2 cellular contexts compared by ENCODE assay signal in the genomic region with DNA sequence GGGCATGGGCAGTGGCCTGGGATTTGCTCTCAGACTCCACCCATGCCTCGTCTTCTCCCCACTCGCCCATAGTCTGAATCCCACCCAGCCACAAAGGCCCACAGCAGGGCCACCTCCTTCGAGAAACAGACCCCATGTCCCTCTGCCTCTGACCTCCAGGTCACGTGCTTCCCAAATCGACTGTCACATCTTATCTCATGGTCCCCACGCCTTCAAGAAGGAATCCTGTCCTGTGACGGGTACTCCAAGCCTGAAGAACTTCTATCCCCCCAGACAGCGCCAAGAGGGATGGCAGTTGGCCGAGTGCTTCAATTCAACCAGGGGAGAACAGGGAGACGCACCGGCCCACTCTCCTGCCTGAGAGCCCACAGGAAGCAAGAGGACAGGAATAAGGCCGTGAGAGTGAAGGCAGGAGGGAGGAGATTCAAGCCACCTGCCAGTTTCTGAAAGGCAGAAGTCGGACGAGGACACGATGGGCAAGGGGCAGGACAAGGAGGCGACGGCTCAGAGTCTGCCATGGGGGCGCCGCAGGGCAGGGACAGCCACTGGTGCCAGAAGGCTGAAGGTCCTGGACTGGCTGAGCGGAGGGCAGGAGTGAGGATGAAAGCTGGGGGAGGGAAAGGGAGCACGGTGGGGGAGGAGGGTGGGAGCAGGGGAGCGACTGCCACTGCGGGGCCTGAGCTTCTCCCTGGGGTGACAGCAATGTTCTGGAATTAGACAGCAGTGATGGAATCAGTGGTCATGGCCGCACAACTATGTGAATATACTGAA.
TF ChIP-seq lines count a peak whose summit lies in the region.

No MANE protein-coding gene starts in this region.

TF ChIP-seq in SK-N-SH treated with all-trans-retinoic acid at 6 μM for 48 hours, 23 proteins besides CTCF, POLR2A, EP300 and RAD21 (continued from another document):
- TF ChIP-seq ZNF70 (CRISPR knock-in tag; IDR thresholded peaks at IDR 0.05) = no peak
- TF ChIP-seq ZFP30 (CRISPR knock-in tag; IDR thresholded peaks at IDR 0.05) = no peak
- no peak for TF ChIP-seq ZC3H10 (CRISPR knock-in tag; IDR thresholded peaks at IDR 0.05)

TF ChIP-seq in SK-N-SH, 30 proteins besides CTCF, POLR2A, EP300 and RAD21:
- TF ChIP-seq USF2 (IDR thresholded peaks at IDR 0.05; ENCODE audit: borderline replicate concordance, low read depth, low read length) (no peak), TAF1 (IDR thresholded peaks at IDR 0.05; ENCODE audit: borderline replicate concordance, low read depth, low read length) (no peak), EZH2phosphoT487 (IDR thresholded peaks at IDR 0.05; ENCODE audit: borderline replicate concordance, low read depth) (no peak), RCOR1 (IDR thresholded peaks at IDR 0.05; ENCODE audit: low read length) (no peak), FOXJ3 (CRISPR knock-in tag; IDR thresholded peaks at IDR 0.05) (no peak), FOXM1 (IDR thresholded peaks at IDR 0.05; ENCODE audit: low read depth) (no peak), SMC3 (IDR thresholded peaks at IDR 0.05; ENCODE audit: low read depth, low read length) (no peak), RFX5 (IDR thresholded peaks at IDR 0.05; ENCODE audit: low read length) (no peak), JUND (IDR thresholded peaks at IDR 0.05) (no peak), RXRA (IDR thresholded peaks at IDR 0.05; ENCODE audit: borderline replicate concordance, low read depth) (no peak), CHD2 (IDR thresholded peaks at IDR 0.05; ENCODE audit: low read length, partially characterized antibody) (no peak), GATA2 (CRISPR knock-in tag; IDR thresholded peaks at IDR 0.05) (no peak), NFIC (IDR thresholded peaks at IDR 0.05; ENCODE audit: borderline replicate concordance) (no peak), ELF1 (IDR thresholded peaks at IDR 0.05) (no peak), POLR2AphosphoS5 (IDR thresholded peaks at IDR 0.05; ENCODE audit: low read depth, low read length) (no peak)
- TF ChIP-seq, protein P1, sequence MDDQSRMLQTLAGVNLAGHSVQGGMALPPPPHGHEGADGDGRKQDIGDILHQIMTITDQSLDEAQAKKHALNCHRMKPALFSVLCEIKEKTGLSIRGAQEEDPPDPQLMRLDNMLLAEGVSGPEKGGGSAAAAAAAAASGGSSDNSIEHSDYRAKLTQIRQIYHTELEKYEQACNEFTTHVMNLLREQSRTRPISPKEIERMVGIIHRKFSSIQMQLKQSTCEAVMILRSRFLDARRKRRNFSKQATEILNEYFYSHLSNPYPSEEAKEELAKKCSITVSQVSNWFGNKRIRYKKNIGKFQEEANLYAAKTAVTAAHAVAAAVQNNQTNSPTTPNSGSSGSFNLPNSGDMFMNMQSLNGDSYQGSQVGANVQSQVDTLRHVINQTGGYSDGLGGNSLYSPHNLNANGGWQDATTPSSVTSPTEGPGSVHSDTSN (IDR thresholded peaks at IDR 0.05) = no peak
- TF ChIP-seq, protein P2, sequence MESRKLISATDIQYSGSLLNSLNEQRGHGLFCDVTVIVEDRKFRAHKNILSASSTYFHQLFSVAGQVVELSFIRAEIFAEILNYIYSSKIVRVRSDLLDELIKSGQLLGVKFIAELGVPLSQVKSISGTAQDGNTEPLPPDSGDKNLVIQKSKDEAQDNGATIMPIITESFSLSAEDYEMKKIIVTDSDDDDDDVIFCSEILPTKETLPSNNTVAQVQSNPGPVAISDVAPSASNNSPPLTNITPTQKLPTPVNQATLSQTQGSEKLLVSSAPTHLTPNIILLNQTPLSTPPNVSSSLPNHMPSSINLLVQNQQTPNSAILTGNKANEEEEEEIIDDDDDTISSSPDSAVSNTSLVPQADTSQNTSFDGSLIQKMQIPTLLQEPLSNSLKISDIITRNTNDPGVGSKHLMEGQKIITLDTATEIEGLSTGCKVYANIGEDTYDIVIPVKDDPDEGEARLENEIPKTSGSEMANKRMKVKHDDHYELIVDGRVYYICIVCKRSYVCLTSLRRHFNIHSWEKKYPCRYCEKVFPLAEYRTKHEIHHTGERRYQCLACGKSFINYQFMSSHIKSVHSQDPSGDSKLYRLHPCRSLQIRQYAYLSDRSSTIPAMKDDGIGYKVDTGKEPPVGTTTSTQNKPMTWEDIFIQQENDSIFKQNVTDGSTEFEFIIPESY (IDR thresholded peaks at IDR 0.05; ENCODE audit: borderline replicate concordance, low read depth) = no peak
